Comparison of ENCODE assay signal across 10 cellular contexts in genomic region chr22:50481045-50481439, GRCh38. TPM values are rescaled to one million over a fixed set of nuclear protein-coding genes. Genes with fewer than 3 reads are reported as not detected.
DNase-seq lines count a peak whose midpoint lies in the region; ATAC-seq and TF ChIP-seq lines count a peak whose summit lies in the region.
"Had no signal": no experiment of that assay in that cellular context is flagged by ENCODE, and none has a peak within 500 bp of the region (broad histone marks: within the 10 kb centered on the region; RNA-seq: fewer than 3 reads in every experiment).

No MANE protein-coding gene starts in this region.

- intact Hi-C loops in natural killer cell (cut with micrococcal nuclease), result no loop called here
- intact Hi-C loops in body of pancreas (cut with DNase I), result no loop called here
- intact Hi-C loops in uterus (cut with DNase I; ENCODE audit: low total_unique reads), result no loop called here

- H3K4me1 Mint-ChIP-seq in natural killer cell, result peaks cover 0 to 5% of the 10 kb centered on the region in 2 donors
- peaks cover 3% of the 10 kb centered on the region in 2 donors for H3K4me1 Mint-ChIP-seq in natural killer cell treated with Interleukin-12 subunit alpha and Interleukin-12 subunit beta and Interleukin-15 and Interleukin-18, amount 100 ng/mL, for 72 hours (ENCODE audit: low read depth in 2 of 2)

- no peak for TF ChIP-seq CTCF in natural killer cell (IDR thresholded peaks at IDR 0.05)
- TF ChIP-seq CTCF in body of pancreas (IDR thresholded peaks at IDR 0.05), result no peak
- no peak for TF ChIP-seq CTCF in uterus (IDR thresholded peaks at IDR 0.05)

- H3K36me3 Mint-ChIP-seq in natural killer cell, result no peaks in the 10 kb centered on the region
- H3K36me3 Mint-ChIP-seq in natural killer cell treated with Interleukin-12 subunit alpha and Interleukin-12 subunit beta and Interleukin-15 and Interleukin-18, amount 100 ng/mL, for 72 hours, result no peaks in the 10 kb centered on the region

- TF ChIP-seq POLR2A in body of pancreas (IDR thresholded peaks at IDR 0.05), result no peak
- TF ChIP-seq POLR2A in uterus (IDR thresholded peaks at IDR 0.05), result no peak

- H3K27ac ChIP-seq in body of pancreas (peak overlapping the region; percentile 80 to 91 (median 83)), mesodermal cell (ENCODE audit: low read depth, low read length, severe bottlenecking) (no peak overlapping the region), uterus (no peak overlapping the region)

- H3K27me3 ChIP-seq in body of pancreas, result no peaks in the 10 kb centered on the region
- peaks cover 12 to 18% of the 10 kb centered on the region in 2 donors for H3K27me3 ChIP-seq in uterus

- H3K27me3 Mint-ChIP-seq in natural killer cell (ENCODE audit: low read depth in 2 of 2), result peaks cover 10 to 12% of the 10 kb centered on the region in 2 donors
- peaks cover 0 to 3% of the 10 kb centered on the region in 2 donors for H3K27me3 Mint-ChIP-seq in natural killer cell treated with Interleukin-12 subunit alpha and Interleukin-12 subunit beta and Interleukin-15 and Interleukin-18, amount 100 ng/mL, for 72 hours

- 12% methylated on average over 17 to 34 of the region's 45 CpGs for WGBS in body of pancreas, 2 donors
- WGBS in mesodermal cell (ENCODE audit: insufficient coverage in 2 of 2), 2 experiments, result 11 to 12% methylated on average over 23 to 35 of the region's 45 CpGs

- ATAC-seq in natural killer cell, result peak in 1 of 3 donors; percentile 2
- no peak for ATAC-seq in natural killer cell treated with Interleukin-12 subunit alpha and Interleukin-12 subunit beta and Interleukin-15 and Interleukin-18, amount 100 ng/mL, for 72 hours
- ATAC-seq in body of pancreas, result no peak

- no peak for DNase-seq in natural killer cell
- DNase-seq in natural killer cell treated with Interleukin-12 subunit alpha and Interleukin-12 subunit beta and Interleukin-15 and Interleukin-18, amount 100 ng/mL, for 72 hours (ENCODE audit: low spot score), result no peak
- no peak for DNase-seq in body of pancreas
- no peak for DNase-seq in NCI-H2081 treated with DMSO at 0.1 percent for 48 hours (lab: John Stamatoyannopoulos, UW)
- DNase-seq in uterus, result no peak
- DNase-seq in stimulated activated CD4-positive, alpha-beta T cell treated with anti-CD3 and anti-CD28 coated beads, Interleukin-4, amount 100 ng/mL, for 1 hour, result no peak
- no peak for DNase-seq in stimulated activated CD4-positive, alpha-beta T cell treated with anti-CD3 and anti-CD28 coated beads, Interleukin-1b, Interleukin-23, amount 100 ng/mL, for 48 hours
- DNase-seq: hippocampal formation, NCI-H1105 treated with DMSO at 0.1 percent for 48 hours had no signal

- no peaks in the 10 kb centered on the region for H3K9me3 Mint-ChIP-seq in natural killer cell
- no peaks in the 10 kb centered on the region for H3K9me3 Mint-ChIP-seq in natural killer cell treated with Interleukin-12 subunit alpha and Interleukin-12 subunit beta and Interleukin-15 and Interleukin-18, amount 100 ng/mL, for 72 hours

- H3K4me3 ChIP-seq in body of pancreas, result peak overlapping the region; percentile 22 to 39
- peak overlapping the region; percentile 52 for H3K4me3 ChIP-seq in mesodermal cell (ENCODE audit: extremely low read depth, insufficient read depth, low read length, poor library complexity, severe bottlenecking)
- H3K4me3 ChIP-seq in uterus, result peak overlapping the region in 1 of 2 donors; percentile 20

- H3K4me3 Mint-ChIP-seq in natural killer cell, result peak overlapping the region; percentile 77
- no peak overlapping the region for H3K4me3 Mint-ChIP-seq in natural killer cell treated with Interleukin-12 subunit alpha and Interleukin-12 subunit beta and Interleukin-15 and Interleukin-18, amount 100 ng/mL, for 72 hours

- H3K4me1 ChIP-seq in body of pancreas (peaks cover 51% of the 10 kb centered on the region), mesodermal cell (ENCODE audit: control insufficient read depth, insufficient read depth, low read length, poor library complexity, severe bottlenecking) (no peaks in the 10 kb centered on the region), uterus (no peaks in the 10 kb centered on the region)

- H3K9me3 ChIP-seq in body of pancreas (no peaks in the 10 kb centered on the region), mesodermal cell (ENCODE audit: control insufficient read depth, low read length) (no peaks in the 10 kb centered on the region), uterus (no peaks in the 10 kb centered on the region)

- H3K27ac Mint-ChIP-seq in natural killer cell, result no peak overlapping the region
- no peak overlapping the region for H3K27ac Mint-ChIP-seq in natural killer cell treated with Interleukin-12 subunit alpha and Interleukin-12 subunit beta and Interleukin-15 and Interleukin-18, amount 100 ng/mL, for 72 hours

- no peaks in the 10 kb centered on the region for H3K36me3 ChIP-seq in body of pancreas (replicated peaks in 1 of 2; ENCODE audit: insufficient read depth in 1 of 2, low read depth in 2 of 2)
- H3K36me3 ChIP-seq in mesodermal cell (ENCODE audit: control insufficient read depth, insufficient read depth, low read length), result no peaks in the 10 kb centered on the region
- H3K36me3 ChIP-seq in uterus, result no peaks in the 10 kb centered on the region

RNA-seq across cellular contexts. Expression of gene ADM2, which starts 0.3 kb away (rescaled TPM):
- 1 to 10 TPM in 2 of 3 donors, under 1 TPM in 1; 0.26 to 2.5 (median 1.5) TPM for total RNA-seq in natural killer cell
- 1 to 10 TPM; 2.6 to 6.7 TPM for total RNA-seq in natural killer cell treated with Interleukin-12 subunit alpha and Interleukin-12 subunit beta and Interleukin-15 and Interleukin-18, amount 100 ng/mL, for 72 hours
- 1 to 10 TPM; 7.3 to 8.2 TPM for total RNA-seq in body of pancreas
- polyA plus RNA-seq in mesodermal cell (2013, experiment 1 of 2), result 5.9 TPM
- 5.6 TPM for polyA plus RNA-seq in mesodermal cell (2013, experiment 2 of 2)
- total RNA-seq in uterus, result under 1 TPM in 2 of 4 donors, not detected in 2; 0.14 to 0.95 TPM

RNA-seq across cellular contexts. Expression of gene MIOX, which starts 5.6 kb away (rescaled TPM):
- total RNA-seq in natural killer cell, result under 1 TPM in 1 of 3 donors, not detected in 2; 0.23 TPM
- total RNA-seq in natural killer cell treated with Interleukin-12 subunit alpha and Interleukin-12 subunit beta and Interleukin-15 and Interleukin-18, amount 100 ng/mL, for 72 hours, result under 1 TPM in 1 of 2 donors, not detected in 1; 0.45 TPM
- not detected for total RNA-seq in body of pancreas
- polyA plus RNA-seq in mesodermal cell (2013, experiment 1 of 2), result 0.37 TPM
- polyA plus RNA-seq in mesodermal cell (2013, experiment 2 of 2), result 0.40 TPM
- total RNA-seq in uterus, result not detected

RNA-seq across cellular contexts. Expression of gene SBF1, which starts 6.2 kb away (rescaled TPM):
- 100 to 1,000 TPM; 235 to 284 (median 242) TPM for total RNA-seq in natural killer cell
- total RNA-seq in natural killer cell treated with Interleukin-12 subunit alpha and Interleukin-12 subunit beta and Interleukin-15 and Interleukin-18, amount 100 ng/mL, for 72 hours, result 100 to 1,000 TPM; 114 to 152 TPM
- 10 to 100 TPM; 60.2 to 77.5 TPM for total RNA-seq in body of pancreas
- polyA plus RNA-seq in mesodermal cell (2013, experiment 1 of 2), result 68.0 TPM
- 49.7 TPM for polyA plus RNA-seq in mesodermal cell (2013, experiment 2 of 2)
- total RNA-seq in uterus, result 10 to 100 TPM; 35.0 to 84.0 (median 60.9) TPM

RNA-seq across cellular contexts. Expression of gene LMF2, which starts 26.5 kb away (rescaled TPM):
- 100 to 1,000 TPM; 114 to 129 (median 122) TPM for total RNA-seq in natural killer cell
- 100 to 1,000 TPM in 1 of 2 donors, 10 to 100 TPM in 1; 97.8 to 149 TPM for total RNA-seq in natural killer cell treated with Interleukin-12 subunit alpha and Interleukin-12 subunit beta and Interleukin-15 and Interleukin-18, amount 100 ng/mL, for 72 hours
- 100 to 1,000 TPM; 147 to 158 TPM for total RNA-seq in body of pancreas
- polyA plus RNA-seq in mesodermal cell (2013, experiment 1 of 2), result 59.7 TPM
- 48.3 TPM for polyA plus RNA-seq in mesodermal cell (2013, experiment 2 of 2)
- total RNA-seq in uterus, result 10 to 100 TPM; 19.7 to 61.3 (median 32.0) TPM

RNA-seq across cellular contexts. Expression of gene NCAPH2, which starts 27.0 kb away (rescaled TPM):
- total RNA-seq in natural killer cell (100 to 1,000 TPM in 2 of 3 donors, 10 to 100 TPM in 1; 94.5 to 106 (median 104) TPM), body of pancreas (10 to 100 TPM; 30.6 to 35.9 TPM), uterus (100 to 1,000 TPM in 1 of 4 donors, 10 to 100 TPM in 3; 51.7 to 155 (median 55.4) TPM)
- total RNA-seq in natural killer cell treated with Interleukin-12 subunit alpha and Interleukin-12 subunit beta and Interleukin-15 and Interleukin-18, amount 100 ng/mL, for 72 hours, result 100 to 1,000 TPM; 105 to 156 TPM
- 33.4 TPM for polyA plus RNA-seq in mesodermal cell (2013, experiment 1 of 2)
- polyA plus RNA-seq in mesodermal cell (2013, experiment 2 of 2), result 27.2 TPM

Comparison
In these comparisons a context has a peak if more than half of its experiments do, and no peak if none do; other contexts are left out.
1. H3K27ac ChIP-seq: peak in body of pancreas (4 of 4); none in mesodermal cell (single experiment) and uterus (0 of 2).